In genomic region chr16:89915303-89916232, GRCh38 we compare ENCODE assay signal across 28 cellular contexts. TPM values are rescaled to one million over a fixed set of nuclear protein-coding genes. Genes with fewer than 3 reads are reported as not detected.
DNase-seq lines count a peak whose midpoint lies in the region; ATAC-seq lines count a peak whose summit lies in the region.
"Had no signal": no experiment of that assay in that cellular context is flagged by ENCODE, and none has a peak within 500 bp of the region (broad histone marks: within the 10 kb centered on the region; RNA-seq: fewer than 3 reads in every experiment).

No MANE protein-coding gene starts in this region.

- peaks cover 3% of the 10 kb centered on the region for H3K4me1 ChIP-seq in iPS-15b (ENCODE audit: control insufficient read depth, insufficient read depth, low read length)

- H3K36me3 ChIP-seq in iPS-15b (ENCODE audit: control insufficient read depth, insufficient read depth, low read length) = peaks cover 18% of the 10 kb centered on the region

- H3K9me3 Mint-ChIP-seq in activated CD4-positive, alpha-beta T cell treated with anti-CD3 and anti-CD28 coated beads, Interleukin-2, amount 10 ng/mL, durations not matched to agents 7 days and 5 days = no peaks in the 10 kb centered on the region
- no peaks in the 10 kb centered on the region for H3K9me3 Mint-ChIP-seq in stimulated activated naive B cell treated with anti-CD40 and anti-IgM and Interleukin-4, amounts not matched to agents 10 μg/mL and 1 μg/mL and 100 μg/mL, for 72 hours
- no peaks in the 10 kb centered on the region for H3K9me3 Mint-ChIP-seq in activated CD8-positive, alpha-beta memory T cell treated with anti-CD3 and anti-CD28 coated beads, Interleukin-2, amount 10 ng/mL, durations not matched to agents 7 days and 5 days (ENCODE audit: low read depth)
- H3K9me3 Mint-ChIP-seq: naive thymus-derived CD8-positive, alpha-beta T cell had no signal

- in situ Hi-C loops in SK-MEL-5 (cut with HindIII; ENCODE audit: low pct_unique_long_range_greater_than_20kb, low sequenced_read_pairs) = no loop called here

- peaks cover 28% of the 10 kb centered on the region for H3K4me1 Mint-ChIP-seq in activated CD4-positive, alpha-beta T cell treated with anti-CD3 and anti-CD28 coated beads, Interleukin-2, amount 10 ng/mL, durations not matched to agents 7 days and 5 days
- peaks cover 23 to 30% of the 10 kb centered on the region in 2 donors for H3K4me1 Mint-ChIP-seq in stimulated activated naive B cell treated with anti-CD40 and anti-IgM and Interleukin-4, amounts not matched to agents 10 μg/mL and 1 μg/mL and 100 μg/mL, for 72 hours
- peaks cover 32% of the 10 kb centered on the region for H3K4me1 Mint-ChIP-seq in activated CD8-positive, alpha-beta memory T cell treated with anti-CD3 and anti-CD28 coated beads, Interleukin-2, amount 10 ng/mL, durations not matched to agents 7 days and 5 days

- DNase-seq in activated CD4-positive, alpha-beta T cell treated with anti-CD3 and anti-CD28 coated beads, Interleukin-2, amount 10 ng/mL, durations not matched to agents 7 days and 5 days = no peak
- DNase-seq in activated CD4-positive, alpha-beta T cell treated with anti-CD3 and anti-CD28 coated beads, Interleukin-2, amount 50 U/mL, for 4 hours = no peak
- DNase-seq in SK-MEL-5 (ENCODE audit: low read depth, low spot score) (peak; percentile 41), NOMO-1 treated with dmso at 0.1 percent for 144 hours (lab: John Stamatoyannopoulos, UW; ENCODE audit: unreplicated experiment) (no peak)
- DNase-seq in stimulated activated naive B cell treated with anti-CD40 and anti-IgM and Interleukin-4, amounts not matched to agents 10 μg/mL and 1 μg/mL and 100 μg/mL, for 72 hours = no peak
- DNase-seq in activated CD8-positive, alpha-beta memory T cell treated with anti-CD3 and anti-CD28 coated beads, Interleukin-2, amount 10 ng/mL, durations not matched to agents 7 days and 5 days = no peak
- DNase-seq: 8988T; activated CD4-positive, CD25-positive, alpha-beta regulatory T cell; activated naive CD4-positive, alpha-beta T cell; activated T-cell treated with anti-CD3 and anti-CD28 coated beads, Interleukin-2, amount 50 U/mL, for 48 hours; adrenal gland; body of pancreas; EL; islet precursor cell; Kasumi-1; naive thymus-derived CD8-positive, alpha-beta T cell; NCI-H1436; NCI-H2081; NCI-H2227 treated with DMSO at 0.1 percent for 48 hours; stimulated activated CD4-positive, alpha-beta T cell treated with anti-CD3 and anti-CD28 coated beads, Interleukin-4, amount 100 ng/mL, for 24 hours; T-helper 1 cell had no signal

- H3K27ac Mint-ChIP-seq in activated CD4-positive, alpha-beta T cell treated with anti-CD3 and anti-CD28 coated beads, Interleukin-2, amount 10 ng/mL, durations not matched to agents 7 days and 5 days = peak overlapping the region; percentile 19
- peak overlapping the region; percentile 67 for H3K27ac Mint-ChIP-seq in stimulated activated naive B cell treated with anti-CD40 and anti-IgM and Interleukin-4, amounts not matched to agents 10 μg/mL and 1 μg/mL and 100 μg/mL, for 72 hours
- no peak overlapping the region for H3K27ac Mint-ChIP-seq in activated CD8-positive, alpha-beta memory T cell treated with anti-CD3 and anti-CD28 coated beads, Interleukin-2, amount 10 ng/mL, durations not matched to agents 7 days and 5 days
- H3K27ac Mint-ChIP-seq: GM23338 had no signal

- no peak overlapping the region for H3K4me3 Mint-ChIP-seq in activated CD4-positive, alpha-beta T cell treated with anti-CD3 and anti-CD28 coated beads, Interleukin-2, amount 10 ng/mL, durations not matched to agents 7 days and 5 days
- H3K4me3 Mint-ChIP-seq in stimulated activated naive B cell treated with anti-CD40 and anti-IgM and Interleukin-4, amounts not matched to agents 10 μg/mL and 1 μg/mL and 100 μg/mL, for 72 hours = no peak overlapping the region
- no peak overlapping the region for H3K4me3 Mint-ChIP-seq in activated CD8-positive, alpha-beta memory T cell treated with anti-CD3 and anti-CD28 coated beads, Interleukin-2, amount 10 ng/mL, durations not matched to agents 7 days and 5 days
- H3K4me3 Mint-ChIP-seq: CD14-positive monocyte, GM23338 had no signal

- CTCF ChIA-PET in activated CD4-positive, alpha-beta T cell treated with anti-CD3 and anti-CD28 coated beads, Interleukin-2, amount 10 ng/mL, durations not matched to agents 7 days and 5 days (lab: Charles Lee) = no interaction called here
- CTCF ChIA-PET in activated CD8-positive, alpha-beta memory T cell treated with anti-CD3 and anti-CD28 coated beads, Interleukin-2, amount 10 ng/mL, durations not matched to agents 7 days and 5 days (lab: Charles Lee) = interaction anchor here (1.6 kb wide), 1 partner anchor 9 kb away, joined by 3 read pairs; no protein-coding TSS in a partner anchor

- ATAC-seq in stimulated activated naive B cell treated with anti-CD40 and anti-IgM and Interleukin-4, amounts not matched to agents 10 μg/mL and 1 μg/mL and 100 μg/mL, for 72 hours (replicated peaks) = no peak
- no peak for ATAC-seq in activated CD8-positive, alpha-beta memory T cell treated with anti-CD3 and anti-CD28 coated beads, Interleukin-2, amount 10 ng/mL, durations not matched to agents 7 days and 5 days
- ATAC-seq in HG03045 (IDR thresholded peaks at IDR 0.05; ENCODE audit: unreplicated experiment) = no peak
- ATAC-seq: body of pancreas; esophagus mucosa; GM23338; naive thymus-derived CD8-positive, alpha-beta T cell had no signal

- H3K27me3 ChIP-seq in iPS-15b (ENCODE audit: control insufficient read depth, insufficient read depth, low read length) = peaks cover 6% of the 10 kb centered on the region
- H3K27me3 ChIP-seq: adrenal gland, body of pancreas, upper lobe of left lung had no signal

- H3K4me3 ChIP-seq in iPS-15b (ENCODE audit: low read depth, low read length) = no peak overlapping the region
- H3K4me3 ChIP-seq: adrenal gland, body of pancreas, GM23338, SK-N-MC, upper lobe of left lung had no signal

- H3K27me3 Mint-ChIP-seq in activated CD4-positive, alpha-beta T cell treated with anti-CD3 and anti-CD28 coated beads, Interleukin-2, amount 10 ng/mL, durations not matched to agents 7 days and 5 days = peaks cover 19% of the 10 kb centered on the region
- H3K27me3 Mint-ChIP-seq in stimulated activated naive B cell treated with anti-CD40 and anti-IgM and Interleukin-4, amounts not matched to agents 10 μg/mL and 1 μg/mL and 100 μg/mL, for 72 hours = peaks cover 22% of the 10 kb centered on the region in 2 donors
- peaks cover 18% of the 10 kb centered on the region for H3K27me3 Mint-ChIP-seq in activated CD8-positive, alpha-beta memory T cell treated with anti-CD3 and anti-CD28 coated beads, Interleukin-2, amount 10 ng/mL, durations not matched to agents 7 days and 5 days

- H3K9me3 ChIP-seq in iPS-15b (ENCODE audit: control insufficient read depth, insufficient read depth, low read length) = no peaks in the 10 kb centered on the region
- H3K9me3 ChIP-seq: adrenal gland, body of pancreas, upper lobe of left lung had no signal

- H3K36me3 Mint-ChIP-seq in activated CD4-positive, alpha-beta T cell treated with anti-CD3 and anti-CD28 coated beads, Interleukin-2, amount 10 ng/mL, durations not matched to agents 7 days and 5 days (ENCODE audit: low read depth) = peaks cover 14% of the 10 kb centered on the region
- peaks cover 17 to 36% of the 10 kb centered on the region in 2 donors for H3K36me3 Mint-ChIP-seq in stimulated activated naive B cell treated with anti-CD40 and anti-IgM and Interleukin-4, amounts not matched to agents 10 μg/mL and 1 μg/mL and 100 μg/mL, for 72 hours
- peaks cover 10% of the 10 kb centered on the region for H3K36me3 Mint-ChIP-seq in activated CD8-positive, alpha-beta memory T cell treated with anti-CD3 and anti-CD28 coated beads, Interleukin-2, amount 10 ng/mL, durations not matched to agents 7 days and 5 days

- peak overlapping the region; percentile 12 for H3K9ac ChIP-seq in iPS-15b (ENCODE audit: low read depth, low read length)

- POLR2A ChIA-PET in activated CD4-positive, alpha-beta T cell treated with anti-CD3 and anti-CD28 coated beads, Interleukin-2, amount 10 ng/mL, durations not matched to agents 7 days and 5 days (lab: Charles Lee) = interaction anchor here (0.7 kb wide), 1 partner anchor 1438 kb away, joined by 3 read pairs; no protein-coding TSS in a partner anchor

RNA-seq across cellular contexts. Expression of gene MC1R, which starts 3.1 kb away (rescaled TPM):
- total RNA-seq in activated CD4-positive, alpha-beta T cell treated with anti-CD3 and anti-CD28 coated beads, Interleukin-2, amount 10 ng/mL, durations not matched to agents 7 days and 5 days = 1 to 10 TPM; 5.0 to 6.6 TPM
- total RNA-seq in SK-MEL-5 (2014; rRNA removed; shearing (Covaris generic)) = 14.3 and 17.2 TPM in 2 replicates
- 17.8 and 19.9 TPM in 2 replicates for polyA plus RNA-seq in SK-MEL-5 (2015; cell fraction: cytosol; rRNA removed)
- 142 and 144 TPM in 2 replicates for polyA plus RNA-seq in SK-MEL-5 (2015; cell fraction: nucleus; rRNA removed)
- total RNA-seq in activated CD8-positive, alpha-beta memory T cell treated with anti-CD3 and anti-CD28 coated beads, Interleukin-2, amount 10 ng/mL, durations not matched to agents 7 days and 5 days = 1 to 10 TPM; 2.6 to 4.1 TPM

RNA-seq across cellular contexts. Expression of gene TUBB3, which starts 7.6 kb away (rescaled TPM):
- total RNA-seq in activated CD4-positive, alpha-beta T cell treated with anti-CD3 and anti-CD28 coated beads, Interleukin-2, amount 10 ng/mL, durations not matched to agents 7 days and 5 days = 1 to 10 TPM; 1.1 to 1.6 TPM
- 208 and 219 TPM in 2 replicates for total RNA-seq in SK-MEL-5 (2014; rRNA removed; shearing (Covaris generic))
- 303 and 343 TPM in 2 replicates for polyA plus RNA-seq in SK-MEL-5 (2015; cell fraction: cytosol; rRNA removed)
- 288 and 317 TPM in 2 replicates for polyA plus RNA-seq in SK-MEL-5 (2015; cell fraction: nucleus; rRNA removed)
- 1 to 10 TPM; 3.6 to 5.0 TPM for total RNA-seq in activated CD8-positive, alpha-beta memory T cell treated with anti-CD3 and anti-CD28 coated beads, Interleukin-2, amount 10 ng/mL, durations not matched to agents 7 days and 5 days
- polyA plus RNA-seq: CD14-positive monocyte; naive thymus-derived CD8-positive, alpha-beta T cell had no signal

RNA-seq across cellular contexts. Expression of gene DEF8, which starts 33.0 kb away (rescaled TPM):
- 10 to 100 TPM; 30.7 to 35.5 TPM for total RNA-seq in activated CD4-positive, alpha-beta T cell treated with anti-CD3 and anti-CD28 coated beads, Interleukin-2, amount 10 ng/mL, durations not matched to agents 7 days and 5 days
- 77.9 and 82.0 TPM in 2 replicates for total RNA-seq in SK-MEL-5 (2014; rRNA removed; shearing (Covaris generic))
- 92.1 and 107 TPM in 2 replicates for polyA plus RNA-seq in SK-MEL-5 (2015; cell fraction: cytosol; rRNA removed)
- polyA plus RNA-seq in SK-MEL-5 (2015; cell fraction: nucleus; rRNA removed) = 307 and 356 TPM in 2 replicates
- 10 to 100 TPM; 26.7 to 27.7 TPM for total RNA-seq in activated CD8-positive, alpha-beta memory T cell treated with anti-CD3 and anti-CD28 coated beads, Interleukin-2, amount 10 ng/mL, durations not matched to agents 7 days and 5 days

RNA-seq across cellular contexts. Expression of gene TCF25, which starts 42.2 kb away (rescaled TPM):
- total RNA-seq in activated CD4-positive, alpha-beta T cell treated with anti-CD3 and anti-CD28 coated beads, Interleukin-2, amount 10 ng/mL, durations not matched to agents 7 days and 5 days = 100 to 1,000 TPM; 148 to 168 TPM
- total RNA-seq in SK-MEL-5 (2014; rRNA removed; shearing (Covaris generic)) = 76.6 and 93.1 TPM in 2 replicates
- 78.5 and 82.3 TPM in 2 replicates for polyA plus RNA-seq in SK-MEL-5 (2015; cell fraction: cytosol; rRNA removed)
- 317 and 318 TPM in 2 replicates for polyA plus RNA-seq in SK-MEL-5 (2015; cell fraction: nucleus; rRNA removed)
- total RNA-seq in activated CD8-positive, alpha-beta memory T cell treated with anti-CD3 and anti-CD28 coated beads, Interleukin-2, amount 10 ng/mL, durations not matched to agents 7 days and 5 days = 100 to 1,000 TPM; 181 to 216 TPM

Comparison
In these comparisons a context has a peak if more than half of its experiments do, and no peak if none do; other contexts are left out.
1. RNA of gene TUBB3, which starts 7.6 kb away (total RNA-seq): 208 to 219 TPM in SK-MEL-5; 3.6 to 5.0 TPM in activated CD8-positive, alpha-beta memory T cell treated with anti-CD3 and anti-CD28 coated beads, Interleukin-2, amount 10 ng/mL, durations not matched to agents 7 days and 5 days and 1.1 to 1.6 TPM in activated CD4-positive, alpha-beta T cell treated with anti-CD3 and anti-CD28 coated beads, Interleukin-2, amount 10 ng/mL, durations not matched to agents 7 days and 5 days; every median in the first group is over 10 times any median in the second.